1 cellular context compared by ENCODE assay signal in the genomic region with DNA sequence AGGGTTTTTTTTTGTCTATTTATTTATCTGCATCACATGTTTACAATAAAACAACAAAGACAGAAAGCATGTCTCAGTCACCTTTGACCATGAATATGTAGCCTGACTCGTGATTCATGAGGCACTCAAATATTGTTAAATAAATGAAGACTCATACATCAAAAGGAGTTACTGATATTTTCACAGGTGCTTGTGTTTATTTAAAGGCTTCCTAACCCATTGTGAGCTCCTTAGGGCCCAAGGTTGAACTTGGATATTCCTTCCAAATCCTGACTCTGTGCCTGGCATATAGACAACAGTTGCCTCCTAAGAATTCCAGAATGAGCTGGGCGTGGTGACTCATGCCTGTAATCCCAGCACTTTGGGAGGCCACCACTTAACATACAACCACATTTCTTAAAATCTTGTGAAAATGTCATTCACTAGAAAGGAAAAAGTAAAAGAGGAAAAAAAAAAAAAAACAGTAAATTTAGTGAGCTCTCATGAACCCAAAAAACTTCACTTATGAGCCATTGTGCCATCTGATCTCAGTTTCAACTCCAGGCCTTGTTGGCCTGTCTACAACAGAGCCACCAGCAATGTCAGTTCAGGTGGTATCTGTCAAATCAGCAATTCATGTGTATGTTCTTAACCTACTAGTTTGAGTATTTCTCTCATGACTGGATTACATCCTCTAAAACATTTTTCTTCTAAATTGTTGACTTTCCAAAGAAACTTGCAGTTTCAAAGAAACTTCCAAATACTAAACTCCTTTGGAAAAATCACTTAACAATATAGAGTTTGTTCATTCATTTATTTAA.
TF ChIP-seq lines count a peak whose summit lies in the region.

No MANE protein-coding gene starts in this region.

TF ChIP-seq in HepG2, 621 proteins besides CTCF, POLR2A, EP300 and RAD21 (continued from another document):
- TF ChIP-seq, protein P1, sequence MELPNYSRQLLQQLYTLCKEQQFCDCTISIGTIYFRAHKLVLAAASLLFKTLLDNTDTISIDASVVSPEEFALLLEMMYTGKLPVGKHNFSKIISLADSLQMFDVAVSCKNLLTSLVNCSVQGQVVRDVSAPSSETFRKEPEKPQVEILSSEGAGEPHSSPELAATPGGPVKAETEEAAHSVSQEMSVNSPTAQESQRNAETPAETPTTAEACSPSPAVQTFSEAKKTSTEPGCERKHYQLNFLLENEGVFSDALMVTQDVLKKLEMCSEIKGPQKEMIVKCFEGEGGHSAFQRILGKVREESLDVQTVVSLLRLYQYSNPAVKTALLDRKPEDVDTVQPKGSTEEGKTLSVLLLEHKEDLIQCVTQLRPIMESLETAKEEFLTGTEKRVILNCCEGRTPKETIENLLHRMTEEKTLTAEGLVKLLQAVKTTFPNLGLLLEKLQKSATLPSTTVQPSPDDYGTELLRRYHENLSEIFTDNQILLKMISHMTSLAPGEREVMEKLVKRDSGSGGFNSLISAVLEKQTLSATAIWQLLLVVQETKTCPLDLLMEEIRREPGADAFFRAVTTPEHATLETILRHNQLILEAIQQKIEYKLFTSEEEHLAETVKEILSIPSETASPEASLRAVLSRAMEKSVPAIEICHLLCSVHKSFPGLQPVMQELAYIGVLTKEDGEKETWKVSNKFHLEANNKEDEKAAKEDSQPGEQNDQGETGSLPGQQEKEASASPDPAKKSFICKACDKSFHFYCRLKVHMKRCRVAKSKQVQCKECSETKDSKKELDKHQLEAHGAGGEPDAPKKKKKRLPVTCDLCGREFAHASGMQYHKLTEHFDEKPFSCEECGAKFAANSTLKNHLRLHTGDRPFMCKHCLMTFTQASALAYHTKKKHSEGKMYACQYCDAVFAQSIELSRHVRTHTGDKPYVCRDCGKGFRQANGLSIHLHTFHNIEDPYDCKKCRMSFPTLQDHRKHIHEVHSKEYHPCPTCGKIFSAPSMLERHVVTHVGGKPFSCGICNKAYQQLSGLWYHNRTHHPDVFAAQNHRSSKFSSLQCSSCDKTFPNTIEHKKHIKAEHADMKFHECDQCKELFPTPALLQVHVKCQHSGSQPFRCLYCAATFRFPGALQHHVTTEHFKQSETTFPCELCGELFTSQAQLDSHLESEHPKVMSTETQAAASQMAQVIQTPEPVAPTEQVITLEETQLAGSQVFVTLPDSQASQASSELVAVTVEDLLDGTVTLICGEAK (IDR thresholded peaks at IDR 0.05) = no peak
- TF ChIP-seq, protein P1 (CRISPR knock-in tag; IDR thresholded peaks at IDR 0.05) = no peak
- TF ChIP-seq ZNF138 (CRISPR knock-in tag; IDR thresholded peaks at IDR 0.05; ENCODE audit: low read depth) = no peak
- peak; percentile 36 for TF ChIP-seq FOSL2 (CRISPR knock-in tag; IDR thresholded peaks at IDR 0.05)
- no peak for TF ChIP-seq TBL1XR1 (IDR thresholded peaks at IDR 0.05; ENCODE audit: borderline replicate concordance, low read length, partially characterized antibody)
- no peak for TF ChIP-seq SKI (IDR thresholded peaks at IDR 0.05; ENCODE audit: partially characterized antibody)
TF ChIP-seq in HepG2: peak in this region for 14.
